In genomic region chr18:62558015-62558663, GRCh38 we compare ENCODE assay signal across 19 cellular contexts. TPM values are rescaled to one million over a fixed set of nuclear protein-coding genes. Genes with fewer than 3 reads are reported as not detected.
A peak's percentile ranks its signal among the peaks of the same experiment; 100 is the strongest.
DNase-seq lines count a peak whose midpoint lies in the region; ATAC-seq and TF ChIP-seq lines count a peak whose summit lies in the region.
"Had no signal": no experiment of that assay in that cellular context is flagged by ENCODE, and none has a peak within 500 bp of the region (broad histone marks: within the 10 kb centered on the region; RNA-seq: fewer than 3 reads in every experiment).

No MANE protein-coding gene starts in this region.

- in situ Hi-C loops in brain microvascular endothelial cell (cut with HindIII; ENCODE audit: low pct_ligation_motif_present, low sequenced_read_pairs) = no loop called here

- peaks cover 83% of the 10 kb centered on the region for H3K36me3 Mint-ChIP-seq in activated B cell treated with CpG ODN at 0.5 μM for 24 hours (ENCODE audit: low read depth)

- H3K27ac Mint-ChIP-seq in activated B cell treated with CpG ODN at 0.5 μM for 24 hours = peak overlapping the region; percentile 36
- H3K27ac Mint-ChIP-seq: activated naive CD8-positive, alpha-beta T cell treated with anti-CD3 and anti-CD28 coated beads, Interleukin-2, amount 50 U/mL, for 24 hours; T-helper 1 cell treated with Interleukin-12 subunit alpha and Interleukin-12 subunit beta and Interleukin-4 antibody, amounts not matched to agents 30 μg/mL and 1 μg/mL, for 36 hours had no signal

- intact Hi-C loops in activated B cell treated with CpG ODN at 0.5 μM for 24 hours (cut with micrococcal nuclease) = no loop called here

- no peak overlapping the region for H3K4me3 ChIP-seq in brain microvascular endothelial cell (ENCODE audit: low read depth, low read length)
- H3K4me3 ChIP-seq: esophagus squamous epithelium, lung, MG63, ovary, sigmoid colon, vagina had no signal

- H3K27me3 Mint-ChIP-seq in activated B cell treated with CpG ODN at 0.5 μM for 24 hours = no peaks in the 10 kb centered on the region
- H3K27me3 Mint-ChIP-seq: activated naive CD8-positive, alpha-beta T cell treated with anti-CD3 and anti-CD28 coated beads, Interleukin-2, amount 50 U/mL, for 24 hours had no signal

- CTCF ChIA-PET in activated B cell treated with CpG ODN at 0.5 μM for 24 hours (lab: Charles Lee) = no interaction called here

- H3K27me3 ChIP-seq in brain microvascular endothelial cell (replicated peaks) = no peaks in the 10 kb centered on the region
- H3K27me3 ChIP-seq: esophagus squamous epithelium, MG63, ovary, sigmoid colon, vagina had no signal

- POLR2A ChIA-PET in activated B cell treated with CpG ODN at 0.5 μM for 24 hours (lab: Charles Lee) = no interaction called here

- peaks cover 32% of the 10 kb centered on the region for H3K4me1 Mint-ChIP-seq in activated B cell treated with CpG ODN at 0.5 μM for 24 hours

- no peak overlapping the region for H3K4me3 Mint-ChIP-seq in activated B cell treated with CpG ODN at 0.5 μM for 24 hours
- H3K4me3 Mint-ChIP-seq: activated naive CD8-positive, alpha-beta T cell treated with anti-CD3 and anti-CD28 coated beads, Interleukin-2, amount 50 U/mL, for 24 hours; T-helper 1 cell treated with Interleukin-12 subunit alpha and Interleukin-12 subunit beta and Interleukin-4 antibody, amounts not matched to agents 30 μg/mL and 1 μg/mL, for 36 hours had no signal

- H3K27ac ChIP-seq in brain microvascular endothelial cell = no peak overlapping the region
- H3K27ac ChIP-seq: esophagus squamous epithelium, ovary, sigmoid colon, vagina had no signal

- no peaks in the 10 kb centered on the region for H3K36me3 ChIP-seq in brain microvascular endothelial cell (replicated peaks)
- H3K36me3 ChIP-seq: ovary had no signal

- TF ChIP-seq CTCF in activated B cell treated with CpG ODN at 0.5 μM for 24 hours (IDR thresholded peaks at IDR 0.05) (no peak), brain microvascular endothelial cell (IDR thresholded peaks at IDR 0.05; ENCODE audit: low read depth, low read length, missing control alignments) (no peak)

- DNase-seq in activated B cell treated with CpG ODN at 0.5 μM for 24 hours (no peak), inferior parietal cortex (ENCODE audit: extremely low spot score) (no peak), NCI-H146 (lab: John Stamatoyannopoulos, UW) (no peak), brain microvascular endothelial cell (no peak)
- DNase-seq: activated naive CD8-positive, alpha-beta T cell treated with anti-CD3 and anti-CD28 coated beads, Interleukin-2, amount 50 U/mL, for 24 hours; EL; esophagus squamous epithelium; MG63; NCI-H1694; NCI-H226; ovary; sigmoid colon had no signal

- peak; percentile 71 for ATAC-seq in GM18505 (IDR thresholded peaks at IDR 0.05; ENCODE audit: unreplicated experiment)
- peak; percentile 33 for ATAC-seq in GM19468 (IDR thresholded peaks at IDR 0.05; ENCODE audit: extremely low read depth, unreplicated experiment)
- ATAC-seq in HG02973 (IDR thresholded peaks at IDR 0.05; ENCODE audit: unreplicated experiment) = peak; percentile 70
- peak; percentile 76 for ATAC-seq in activated B cell treated with CpG ODN at 0.5 μM for 24 hours (ENCODE audit: low read depth)
- no peak for ATAC-seq in HG03439 (IDR thresholded peaks at IDR 0.05; ENCODE audit: unreplicated experiment)
- ATAC-seq: activated naive CD8-positive, alpha-beta T cell treated with anti-CD3 and anti-CD28 coated beads, Interleukin-2, amount 50 U/mL, for 24 hours had no signal

- TF ChIP-seq POLR2A in GM18505 (IDR thresholded peaks at IDR 0.05; ENCODE audit: borderline replicate concordance, extremely low read depth, insufficient read depth, insufficient read length) = no peak

- no peaks in the 10 kb centered on the region for H3K9me3 Mint-ChIP-seq in activated B cell treated with CpG ODN at 0.5 μM for 24 hours
- H3K9me3 Mint-ChIP-seq: activated naive CD8-positive, alpha-beta T cell treated with anti-CD3 and anti-CD28 coated beads, Interleukin-2, amount 50 U/mL, for 24 hours; T-helper 1 cell treated with Interleukin-12 subunit alpha and Interleukin-12 subunit beta and Interleukin-4 antibody, amounts not matched to agents 30 μg/mL and 1 μg/mL, for 36 hours had no signal

RNA-seq across cellular contexts. Expression of gene ZCCHC2, which starts 35.3 kb away (rescaled TPM):
- total RNA-seq in activated B cell treated with CpG ODN at 0.5 μM for 24 hours = 28.6 and 29.4 TPM in 2 replicates
